9 cellular contexts compared by ENCODE assay signal in genomic region chr5:10552183-10553143, GRCh38. TPM values are rescaled to one million over a fixed set of nuclear protein-coding genes. Genes with fewer than 3 reads are reported as not detected.
DNase-seq lines count a peak whose midpoint lies in the region; ATAC-seq and TF ChIP-seq lines count a peak whose summit lies in the region.
"Had no signal": no experiment of that assay in that cellular context is flagged by ENCODE, and none has a peak within 500 bp of the region (broad histone marks: within the 10 kb centered on the region; RNA-seq: fewer than 3 reads in every experiment).

No MANE protein-coding gene starts in this region.

- H3K27ac Mint-ChIP-seq in activated CD4-positive, alpha-beta memory T cell treated with anti-CD3 and anti-CD28 coated beads, Interleukin-2, amount 10 ng/mL, durations not matched to agents 7 days and 5 days: peak overlapping the region; percentile 35
- H3K27ac Mint-ChIP-seq in activated CD4-positive, alpha-beta memory T cell treated with anti-CD3 and anti-CD28 coated beads for 36 hours: no peak overlapping the region

- H3K36me3 Mint-ChIP-seq in activated CD4-positive, alpha-beta memory T cell treated with anti-CD3 and anti-CD28 coated beads, Interleukin-2, amount 10 ng/mL, durations not matched to agents 7 days and 5 days (ENCODE audit: low read depth): no peaks in the 10 kb centered on the region
- no peaks in the 10 kb centered on the region for H3K36me3 Mint-ChIP-seq in activated CD4-positive, alpha-beta memory T cell treated with anti-CD3 and anti-CD28 coated beads for 36 hours
- H3K36me3 Mint-ChIP-seq: brain had no signal

- H3K4me1 ChIP-seq in skeletal muscle satellite cell (ENCODE audit: control insufficient read depth, insufficient read depth, low read length): peaks cover 53% of the 10 kb centered on the region

- POLR2A ChIA-PET in activated CD4-positive, alpha-beta memory T cell treated with anti-CD3 and anti-CD28 coated beads, Interleukin-2, amount 10 ng/mL, durations not matched to agents 7 days and 5 days (lab: Charles Lee): interaction anchor here (0.6 to 1.3 kb wide), 2 partner anchors 12 to 83 kb away, joined by 3 read pairs; partner anchors contain the start of gene ANKRD33B
- POLR2A ChIA-PET in activated CD4-positive, alpha-beta memory T cell treated with anti-CD3 and anti-CD28 coated beads for 36 hours (lab: Charles Lee): no interaction called here

- no peaks in the 10 kb centered on the region for H3K36me3 ChIP-seq in skeletal muscle satellite cell (ENCODE audit: insufficient read depth, low read length)

- no peak overlapping the region for H3K4me3 ChIP-seq in astrocyte of the spinal cord (ENCODE audit: low read depth, low read length)
- no peak overlapping the region for H3K4me3 ChIP-seq in skeletal muscle satellite cell (ENCODE audit: low read length)

- peak overlapping the region; percentile 55 for H3K9ac ChIP-seq in skeletal muscle satellite cell (ENCODE audit: low read depth, low read length)

- no peak overlapping the region for H3K4me3 Mint-ChIP-seq in activated CD4-positive, alpha-beta memory T cell treated with anti-CD3 and anti-CD28 coated beads, Interleukin-2, amount 10 ng/mL, durations not matched to agents 7 days and 5 days
- H3K4me3 Mint-ChIP-seq in activated CD4-positive, alpha-beta memory T cell treated with anti-CD3 and anti-CD28 coated beads for 36 hours: no peak overlapping the region
- H3K4me3 Mint-ChIP-seq: brain had no signal

- no peaks in the 10 kb centered on the region for H3K9me3 Mint-ChIP-seq in activated CD4-positive, alpha-beta memory T cell treated with anti-CD3 and anti-CD28 coated beads, Interleukin-2, amount 10 ng/mL, durations not matched to agents 7 days and 5 days
- no peaks in the 10 kb centered on the region for H3K9me3 Mint-ChIP-seq in activated CD4-positive, alpha-beta memory T cell treated with anti-CD3 and anti-CD28 coated beads for 36 hours

- ATAC-seq in HG03354 (IDR thresholded peaks at IDR 0.05; ENCODE audit: poor library complexity, severe bottlenecking, unreplicated experiment) (peak; percentile 71), HG03039 (IDR thresholded peaks at IDR 0.05; ENCODE audit: unreplicated experiment) (no peak)

- in situ Hi-C loops in astrocyte of the spinal cord (cut with HindIII; ENCODE audit: low sequenced_read_pairs): no loop called here

- TF ChIP-seq CTCF in astrocyte of the spinal cord (IDR thresholded peaks at IDR 0.05; ENCODE audit: low read depth, low read length): no peak

- peak; percentile 34 for DNase-seq in activated CD4-positive, alpha-beta memory T cell treated with anti-CD3 and anti-CD28 coated beads, Interleukin-2, amount 10 ng/mL, durations not matched to agents 7 days and 5 days
- DNase-seq in activated CD4-positive, alpha-beta memory T cell treated with anti-CD3 and anti-CD28 coated beads for 36 hours: no peak
- DNase-seq in astrocyte of the spinal cord (ENCODE audit: low read depth, low spot score): peak; percentile 47
- DNase-seq in stimulated activated CD4-positive, alpha-beta T cell treated with anti-CD3 and anti-CD28 coated beads, Interleukin-4, amount 100 ng/mL, for 1 hour: no peak
- DNase-seq in KG1 (lab: John Stamatoyannopoulos, UW): no peak

- no peaks in the 10 kb centered on the region for H3K27me3 ChIP-seq in skeletal muscle satellite cell (ENCODE audit: control insufficient read depth, insufficient read depth, low read length)

- peaks cover 21% of the 10 kb centered on the region for H3K4me1 Mint-ChIP-seq in activated CD4-positive, alpha-beta memory T cell treated with anti-CD3 and anti-CD28 coated beads, Interleukin-2, amount 10 ng/mL, durations not matched to agents 7 days and 5 days
- peaks cover 7% of the 10 kb centered on the region for H3K4me1 Mint-ChIP-seq in activated CD4-positive, alpha-beta memory T cell treated with anti-CD3 and anti-CD28 coated beads for 36 hours (ENCODE audit: low read depth)

- no peak overlapping the region for H3K4me2 ChIP-seq in skeletal muscle satellite cell (ENCODE audit: low read length)

- CTCF ChIA-PET in activated CD4-positive, alpha-beta memory T cell treated with anti-CD3 and anti-CD28 coated beads, Interleukin-2, amount 10 ng/mL, durations not matched to agents 7 days and 5 days (lab: Charles Lee): interaction anchor here (1.1 to 2.5 kb wide), 3 partner anchors 75 to 83 kb away, joined by 3 to 9 read pairs (median 4); no protein-coding TSS in a partner anchor
- CTCF ChIA-PET in activated CD4-positive, alpha-beta memory T cell treated with anti-CD3 and anti-CD28 coated beads for 36 hours (lab: Charles Lee): interaction anchor here (1.3 kb wide), 1 partner anchor 75 kb away, joined by 4 read pairs; no protein-coding TSS in a partner anchor

- peaks cover 25% of the 10 kb centered on the region for H3K27me3 Mint-ChIP-seq in activated CD4-positive, alpha-beta memory T cell treated with anti-CD3 and anti-CD28 coated beads, Interleukin-2, amount 10 ng/mL, durations not matched to agents 7 days and 5 days
- peaks cover 13% of the 10 kb centered on the region for H3K27me3 Mint-ChIP-seq in activated CD4-positive, alpha-beta memory T cell treated with anti-CD3 and anti-CD28 coated beads for 36 hours

- H3K9me3 ChIP-seq in skeletal muscle satellite cell (replicated peaks; ENCODE audit: low read length): no peaks in the 10 kb centered on the region

- intact Hi-C loops in activated CD4-positive, alpha-beta memory T cell treated with anti-CD3 and anti-CD28 coated beads for 36 hours (cut with micrococcal nuclease): no loop called here

RNA-seq across cellular contexts. Expression of gene ANKRD33B, which starts 11.4 kb away (rescaled TPM):
- total RNA-seq in activated CD4-positive, alpha-beta memory T cell treated with anti-CD3 and anti-CD28 coated beads, Interleukin-2, amount 10 ng/mL, durations not matched to agents 7 days and 5 days: 1 to 10 TPM; 9.5 to 9.9 TPM
- total RNA-seq in activated CD4-positive, alpha-beta memory T cell treated with anti-CD3 and anti-CD28 coated beads for 36 hours: 1 to 10 TPM; 9.9 to 10.0 TPM
- 0.87 and 1.0 TPM in 2 replicates for total RNA-seq in skeletal muscle satellite cell (2012; rRNA removed)

Comparison
In these comparisons a context has a peak if more than half of its experiments do, and no peak if none do; other contexts are left out.
1. DNase-seq: peak in activated CD4-positive, alpha-beta memory T cell treated with anti-CD3 and anti-CD28 coated beads, Interleukin-2, amount 10 ng/mL, durations not matched to agents 7 days and 5 days (single experiment) and astrocyte of the spinal cord (single experiment); none in activated CD4-positive, alpha-beta memory T cell treated with anti-CD3 and anti-CD28 coated beads for 36 hours (single experiment), stimulated activated CD4-positive, alpha-beta T cell treated with anti-CD3 and anti-CD28 coated beads, Interleukin-4, amount 100 ng/mL, for 1 hour (single experiment) and KG1 (single experiment).